9 cellular contexts compared by ENCODE assay signal in the genomic region with DNA sequence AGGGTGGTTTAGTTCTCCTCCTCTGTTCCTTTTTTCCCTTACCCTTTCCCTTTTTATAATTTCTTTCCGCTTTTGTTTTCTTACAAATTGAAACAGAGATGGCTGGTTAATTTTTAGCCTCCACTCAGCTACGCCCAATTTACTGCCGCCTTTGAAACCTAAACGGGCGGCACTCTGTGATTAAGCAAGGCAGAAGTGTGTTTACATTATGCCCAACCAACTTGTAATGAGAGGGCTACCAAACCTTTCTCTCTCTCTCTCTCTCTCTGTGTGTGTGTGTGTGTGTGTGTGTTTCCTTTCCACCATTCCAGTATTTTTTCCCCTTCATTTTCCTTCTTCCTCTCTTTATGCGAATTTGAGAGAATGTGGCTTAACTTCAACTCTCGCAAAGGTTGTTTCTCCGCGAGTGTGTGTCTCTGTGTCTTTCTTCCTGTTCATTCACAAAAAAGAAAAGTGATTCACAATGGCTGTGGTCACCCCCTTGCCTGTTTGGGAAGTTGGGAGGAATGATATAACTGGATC. TPM values are rescaled to one million over a fixed set of nuclear protein-coding genes. Genes with fewer than 3 reads are reported as not detected.
DNase-seq lines count a peak whose midpoint lies in the region; ATAC-seq, FAIRE-seq and TF ChIP-seq lines count a peak whose summit lies in the region.
"Had no signal": no experiment of that assay in that cellular context is flagged by ENCODE, and none has a peak within 500 bp of the region (broad histone marks: within the 10 kb centered on the region; RNA-seq: fewer than 3 reads in every experiment).

No MANE protein-coding gene starts in this region.

- H3K27ac ChIP-seq in 22Rv1 (peak overlapping the region; percentile 99), liver (ENCODE audit: low read depth in 1 of 2, low read length in 2 of 2) (peak overlapping the region; percentile 36 to 56)

- peaks cover 9 to 34% of the 10 kb centered on the region in 2 donors for H3K27me3 Mint-ChIP-seq in stimulated activated naive B cell treated with anti-CD40 and anti-IgM and Interleukin-4, amounts not matched to agents 10 μg/mL and 1 μg/mL and 100 μg/mL, for 72 hours

- H3K36me3 Mint-ChIP-seq in stimulated activated naive B cell treated with anti-CD40 and anti-IgM and Interleukin-4, amounts not matched to agents 10 μg/mL and 1 μg/mL and 100 μg/mL, for 72 hours, result peaks cover 0 to 7% of the 10 kb centered on the region in 2 donors

- H3K27me3 ChIP-seq in liver (ENCODE audit: control insufficient read depth in 4 of 4, insufficient read depth in 4 of 4, low read length in 3 of 4), result no peaks in the 10 kb centered on the region

- peaks cover 13 to 63% (median 48%) of the 10 kb centered on the region in 4 donors for H3K4me1 ChIP-seq in liver (ENCODE audit: control insufficient read depth in 4 of 4, insufficient read depth in 4 of 4, low read length in 3 of 4)

- no peak overlapping the region for H3K4me3 Mint-ChIP-seq in stimulated activated naive B cell treated with anti-CD40 and anti-IgM and Interleukin-4, amounts not matched to agents 10 μg/mL and 1 μg/mL and 100 μg/mL, for 72 hours

- TF ChIP-seq RAD21 in liver (IDR thresholded peaks at IDR 0.05), result peak in 1 of 2 donors; percentile 24

- no peaks in the 10 kb centered on the region for H3K36me3 ChIP-seq in liver (ENCODE audit: control insufficient read depth in 4 of 4, insufficient read depth in 3 of 4, low read depth in 1 of 4, low read length in 3 of 4)

- FAIRE-seq in GM19239 (lab: Jason Lieb, UNC), result no peak

- no peak for TF ChIP-seq CTCF in 22Rv1 (IDR thresholded peaks at IDR 0.05)
- TF ChIP-seq CTCF in liver (IDR thresholded peaks at IDR 0.05; ENCODE audit: low read depth, low read length, missing input control), result no peak

- no peaks in the 10 kb centered on the region for H3K9me3 Mint-ChIP-seq in stimulated activated naive B cell treated with anti-CD40 and anti-IgM and Interleukin-4, amounts not matched to agents 10 μg/mL and 1 μg/mL and 100 μg/mL, for 72 hours

- DNase-seq in NCI-H1092 (lab: John Stamatoyannopoulos, UW), result peak; percentile 56
- peak; percentile 56 for DNase-seq in astrocyte of the hippocampus (ENCODE audit: low read depth, low spot score)
- no peak for DNase-seq in GM19239 (ENCODE audit: insufficient read length, low spot score)
- DNase-seq in stimulated activated naive B cell treated with anti-CD40 and anti-IgM and Interleukin-4, amounts not matched to agents 10 μg/mL and 1 μg/mL and 100 μg/mL, for 72 hours, result no peak

- no peak overlapping the region for H3K27ac Mint-ChIP-seq in stimulated activated naive B cell treated with anti-CD40 and anti-IgM and Interleukin-4, amounts not matched to agents 10 μg/mL and 1 μg/mL and 100 μg/mL, for 72 hours

- peak overlapping the region in 1 of 2 donors; percentile 42 for H3K9ac ChIP-seq in liver (ENCODE audit: low read depth in 1 of 2, low read length in 2 of 2)

- peak overlapping the region in 2 of 3 donors; percentile 18 to 23 for H3K4me3 ChIP-seq in liver (ENCODE audit: low read depth in 1 of 3, low read length in 3 of 3)

- no peak for ATAC-seq in HG03175 (IDR thresholded peaks at IDR 0.05; ENCODE audit: unreplicated experiment)
- no peak for ATAC-seq in stimulated activated naive B cell treated with anti-CD40 and anti-IgM and Interleukin-4, amounts not matched to agents 10 μg/mL and 1 μg/mL and 100 μg/mL, for 72 hours (replicated peaks)
- no peak for ATAC-seq in GM21447 (IDR thresholded peaks at IDR 0.05; ENCODE audit: unreplicated experiment)

- H3K9me3 ChIP-seq in liver (ENCODE audit: control insufficient read depth in 4 of 4, low read length in 3 of 4), result no peaks in the 10 kb centered on the region

- 28% methylated on average over 9 of the region's 9 CpGs for WGBS in liver

- H3K4me1 Mint-ChIP-seq in stimulated activated naive B cell treated with anti-CD40 and anti-IgM and Interleukin-4, amounts not matched to agents 10 μg/mL and 1 μg/mL and 100 μg/mL, for 72 hours, result peaks cover 13 to 39% of the 10 kb centered on the region in 2 donors

TF ChIP-seq in liver, 16 proteins besides CTCF, POLR2A, EP300 and RAD21:
- TF ChIP-seq ATF3 (IDR thresholded peaks at IDR 0.05), result no peak
- TF ChIP-seq NR2F2 (IDR thresholded peaks at IDR 0.05), result no peak
- TF ChIP-seq, protein P1, sequence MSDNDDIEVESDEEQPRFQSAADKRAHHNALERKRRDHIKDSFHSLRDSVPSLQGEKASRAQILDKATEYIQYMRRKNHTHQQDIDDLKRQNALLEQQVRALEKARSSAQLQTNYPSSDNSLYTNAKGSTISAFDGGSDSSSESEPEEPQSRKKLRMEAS (IDR thresholded peaks at IDR 0.05), result peak; percentile 60
- TF ChIP-seq HNF4G (IDR thresholded peaks at IDR 0.05), result no peak
- TF ChIP-seq EGR1 (IDR thresholded peaks at IDR 0.05; ENCODE audit: low read depth in 2 of 2), result peak in 1 of 2 donors; percentile 24
- peak; percentile 43 for TF ChIP-seq TAF1 (conservative IDR thresholded peaks at IDR 0.05)
- peak in 1 of 2 donors; percentile 48 for TF ChIP-seq JUND (IDR thresholded peaks at IDR 0.05)
- TF ChIP-seq ZBTB33 (IDR thresholded peaks at IDR 0.05), result no peak
- TF ChIP-seq FOXA1 (IDR thresholded peaks at IDR 0.05), result peak; percentile 67
- peak; percentile 60 for TF ChIP-seq SP1 (IDR thresholded peaks at IDR 0.05)
- TF ChIP-seq, protein P2, sequence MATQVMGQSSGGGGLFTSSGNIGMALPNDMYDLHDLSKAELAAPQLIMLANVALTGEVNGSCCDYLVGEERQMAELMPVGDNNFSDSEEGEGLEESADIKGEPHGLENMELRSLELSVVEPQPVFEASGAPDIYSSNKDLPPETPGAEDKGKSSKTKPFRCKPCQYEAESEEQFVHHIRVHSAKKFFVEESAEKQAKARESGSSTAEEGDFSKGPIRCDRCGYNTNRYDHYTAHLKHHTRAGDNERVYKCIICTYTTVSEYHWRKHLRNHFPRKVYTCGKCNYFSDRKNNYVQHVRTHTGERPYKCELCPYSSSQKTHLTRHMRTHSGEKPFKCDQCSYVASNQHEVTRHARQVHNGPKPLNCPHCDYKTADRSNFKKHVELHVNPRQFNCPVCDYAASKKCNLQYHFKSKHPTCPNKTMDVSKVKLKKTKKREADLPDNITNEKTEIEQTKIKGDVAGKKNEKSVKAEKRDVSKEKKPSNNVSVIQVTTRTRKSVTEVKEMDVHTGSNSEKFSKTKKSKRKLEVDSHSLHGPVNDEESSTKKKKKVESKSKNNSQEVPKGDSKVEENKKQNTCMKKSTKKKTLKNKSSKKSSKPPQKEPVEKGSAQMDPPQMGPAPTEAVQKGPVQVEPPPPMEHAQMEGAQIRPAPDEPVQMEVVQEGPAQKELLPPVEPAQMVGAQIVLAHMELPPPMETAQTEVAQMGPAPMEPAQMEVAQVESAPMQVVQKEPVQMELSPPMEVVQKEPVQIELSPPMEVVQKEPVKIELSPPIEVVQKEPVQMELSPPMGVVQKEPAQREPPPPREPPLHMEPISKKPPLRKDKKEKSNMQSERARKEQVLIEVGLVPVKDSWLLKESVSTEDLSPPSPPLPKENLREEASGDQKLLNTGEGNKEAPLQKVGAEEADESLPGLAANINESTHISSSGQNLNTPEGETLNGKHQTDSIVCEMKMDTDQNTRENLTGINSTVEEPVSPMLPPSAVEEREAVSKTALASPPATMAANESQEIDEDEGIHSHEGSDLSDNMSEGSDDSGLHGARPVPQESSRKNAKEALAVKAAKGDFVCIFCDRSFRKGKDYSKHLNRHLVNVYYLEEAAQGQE (IDR thresholded peaks at IDR 0.05), result no peak
- TF ChIP-seq FOXA2 (IDR thresholded peaks at IDR 0.05), result peak; percentile 88
- TF ChIP-seq GABPA (IDR thresholded peaks at IDR 0.05 in 1 of 2, conservative IDR thresholded peaks at IDR 0.05 in 1 of 2), result peak in 1 of 2 donors; percentile 53
- TF ChIP-seq YY1 (IDR thresholded peaks at IDR 0.05), result peak; percentile 88
- TF ChIP-seq HNF4A (conservative IDR thresholded peaks at IDR 0.05), result peak; percentile 30 to 63
- TF ChIP-seq RXRA (IDR thresholded peaks at IDR 0.05), result peak; percentile 39 to 76

RNA-seq across cellular contexts. Expression of gene NFIX, which starts 31.3 kb away (rescaled TPM):
- total RNA-seq in liver, result 10 to 100 TPM; 10.3 to 18.4 TPM
- polyA plus RNA-seq in liver, result 10 to 100 TPM in 1 of 2 donors, 1 to 10 TPM in 1; 3.3 to 14.8 TPM

RNA-seq across cellular contexts. Expression of gene DAND5, which starts 57.2 kb away (rescaled TPM):
- under 1 TPM in 1 of 2 donors, not detected in 1; 0.23 TPM for total RNA-seq in liver
- not detected for polyA plus RNA-seq in liver
- total RNA-seq: T-helper 2 cell treated with Interferon-gamma antibody and Interleukin-4, amounts not matched to agents 100 ng/mL and 5 ng/mL, for 36 hours had no signal

Comparison
In these comparisons a context has a peak if more than half of its experiments do, and no peak if none do; other contexts are left out.
1. DNase-seq: peak in NCI-H1092 (single experiment) and astrocyte of the hippocampus (single experiment); none in GM19239 (single experiment) and stimulated activated naive B cell treated with anti-CD40 and anti-IgM and Interleukin-4, amounts not matched to agents 10 μg/mL and 1 μg/mL and 100 μg/mL, for 72 hours (single experiment).